ENCODE assay signal across 25 cellular contexts in the genomic region with DNA sequence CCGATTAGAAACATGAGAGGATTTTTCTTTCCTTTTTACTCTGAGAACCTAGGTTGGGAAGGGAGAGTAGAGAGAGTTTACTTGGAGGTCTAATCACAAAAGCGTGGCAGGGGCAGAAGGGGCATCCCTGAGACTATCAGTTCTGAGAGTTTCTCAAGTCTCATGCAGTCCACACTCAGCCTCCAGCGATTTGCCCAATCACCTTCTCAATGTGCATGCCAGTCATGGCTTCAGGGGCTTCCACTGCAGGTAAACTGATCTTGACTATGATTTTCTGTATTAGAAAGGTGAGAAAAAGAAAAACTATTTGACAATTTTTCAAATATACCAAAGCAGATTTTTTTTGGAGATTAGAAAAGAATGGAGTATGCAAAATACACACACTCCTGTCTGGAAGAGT.
"Had no signal": no experiment of that assay in that cellular context is flagged by ENCODE, and none has a peak within 500 bp of the region (broad histone marks: within the 10 kb centered on the region; RNA-seq: fewer than 3 reads in every experiment).

No MANE protein-coding gene starts in this region.

- H3K27ac ChIP-seq: colonic mucosa, coronary artery, dorsolateral prefrontal cortex, epithelial cell of prostate, esophagus muscularis mucosa, esophagus squamous epithelium, foreskin keratinocyte, gastrocnemius medialis, gastroesophageal sphincter, heart left ventricle, heart right ventricle had no signal

- ATAC-seq: effector memory CD8-positive, alpha-beta T cell; esophagus mucosa; foreskin keratinocyte; gastrocnemius medialis; gastroesophageal sphincter; heart left ventricle; heart right ventricle had no signal

- H3K4me3 Mint-ChIP-seq: dendritic cell treated with granulocyte-macrophage colony-stimulating factor and Interleukin-4, amounts not matched to agents 40 ng/mL and 50 ng/mL, for 4 days; effector memory CD8-positive, alpha-beta T cell; endodermal cell had no signal

- H3K9me3 Mint-ChIP-seq: endodermal cell had no signal

- H3K4me3 ChIP-seq: colonic mucosa, coronary artery, dorsolateral prefrontal cortex, esophagus muscularis mucosa, esophagus squamous epithelium, gastrocnemius medialis, gastroesophageal sphincter, heart left ventricle, heart right ventricle had no signal

- H3K36me3 ChIP-seq: colonic mucosa, esophagus muscularis mucosa, esophagus squamous epithelium, gastrocnemius medialis, gastroesophageal sphincter, heart left ventricle, heart right ventricle had no signal

- H3K4me1 ChIP-seq: colonic mucosa, esophagus muscularis mucosa, esophagus squamous epithelium, foreskin keratinocyte, gastrocnemius medialis, gastroesophageal sphincter, heart left ventricle, heart right ventricle had no signal

- H3K27ac Mint-ChIP-seq: dendritic cell treated with granulocyte-macrophage colony-stimulating factor and Interleukin-4, amounts not matched to agents 40 ng/mL and 50 ng/mL, for 4 days; effector memory CD8-positive, alpha-beta T cell; endodermal cell had no signal

- H3K9me3 ChIP-seq: colonic mucosa, esophagus muscularis mucosa, esophagus squamous epithelium, gastrocnemius medialis, gastroesophageal sphincter had no signal

- H3K27me3 Mint-ChIP-seq: dendritic cell treated with granulocyte-macrophage colony-stimulating factor and Interleukin-4, amounts not matched to agents 40 ng/mL and 50 ng/mL, for 4 days; effector memory CD8-positive, alpha-beta T cell had no signal

- DNase-seq: colonic mucosa; cortex of kidney; dermis blood vessel endothelial cell; dorsolateral prefrontal cortex; effector CD4-positive, alpha-beta T cell; effector CD8-positive, alpha-beta T cell; effector memory CD4-positive, alpha-beta T cell; effector memory CD8-positive, alpha-beta T cell; endodermal cell; erythroblast; esophagus squamous epithelium; foreskin fibroblast; foreskin keratinocyte; foreskin melanocyte; gastrocnemius medialis; glutamatergic neuron; head of caudate nucleus; heart left ventricle; heart right ventricle had no signal

- H3K27me3 ChIP-seq: colonic mucosa, dorsolateral prefrontal cortex, esophagus muscularis mucosa, esophagus squamous epithelium, foreskin keratinocyte, gastrocnemius medialis, gastroesophageal sphincter, heart left ventricle, heart right ventricle had no signal
